1 cellular context compared by ENCODE assay signal in the genomic region with DNA sequence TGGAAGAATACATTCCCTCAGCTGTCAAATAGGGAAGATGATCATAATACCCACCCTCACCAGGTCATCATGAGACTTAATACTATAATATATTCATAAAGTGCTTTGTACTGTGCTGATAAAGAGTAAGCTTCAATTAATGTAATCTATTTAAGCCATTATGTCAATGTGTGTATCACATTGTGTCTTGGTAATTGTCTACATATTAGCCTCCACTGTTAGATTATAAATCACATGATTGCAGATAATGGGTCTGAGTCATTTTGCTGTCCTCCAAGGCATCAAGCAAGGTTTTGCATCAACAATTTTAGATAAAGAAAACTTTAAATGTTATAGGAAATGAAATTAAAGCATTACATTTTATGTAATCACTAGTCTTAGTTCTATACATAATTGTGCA.
TF ChIP-seq lines count a peak whose summit lies in the region.

No MANE protein-coding gene starts in this region.

TF ChIP-seq in SK-N-SH, 30 proteins besides CTCF, POLR2A, EP300 and RAD21 (continued from another document):
- TF ChIP-seq SIN3A (IDR thresholded peaks at IDR 0.05; ENCODE audit: borderline replicate concordance, low read depth, low read length) (no peak), MXI1 (IDR thresholded peaks at IDR 0.05; ENCODE audit: low read depth, low read length) (peak; percentile 11; the same call in 1 of the 2 replicates), TEAD4 (IDR thresholded peaks at IDR 0.05; ENCODE audit: borderline replicate concordance, insufficient read depth) (peak; percentile 73; the same call in 1 of the 2 replicates), RXRA (IDR thresholded peaks at IDR 0.05; ENCODE audit: borderline replicate concordance, low read depth) (no peak)
- TF ChIP-seq, protein P1, sequence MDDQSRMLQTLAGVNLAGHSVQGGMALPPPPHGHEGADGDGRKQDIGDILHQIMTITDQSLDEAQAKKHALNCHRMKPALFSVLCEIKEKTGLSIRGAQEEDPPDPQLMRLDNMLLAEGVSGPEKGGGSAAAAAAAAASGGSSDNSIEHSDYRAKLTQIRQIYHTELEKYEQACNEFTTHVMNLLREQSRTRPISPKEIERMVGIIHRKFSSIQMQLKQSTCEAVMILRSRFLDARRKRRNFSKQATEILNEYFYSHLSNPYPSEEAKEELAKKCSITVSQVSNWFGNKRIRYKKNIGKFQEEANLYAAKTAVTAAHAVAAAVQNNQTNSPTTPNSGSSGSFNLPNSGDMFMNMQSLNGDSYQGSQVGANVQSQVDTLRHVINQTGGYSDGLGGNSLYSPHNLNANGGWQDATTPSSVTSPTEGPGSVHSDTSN (IDR thresholded peaks at IDR 0.05) = peak; percentile 28; the same call in 1 of the 2 replicates
